ENCODE assay signal across 8 cellular contexts in the genomic region with DNA sequence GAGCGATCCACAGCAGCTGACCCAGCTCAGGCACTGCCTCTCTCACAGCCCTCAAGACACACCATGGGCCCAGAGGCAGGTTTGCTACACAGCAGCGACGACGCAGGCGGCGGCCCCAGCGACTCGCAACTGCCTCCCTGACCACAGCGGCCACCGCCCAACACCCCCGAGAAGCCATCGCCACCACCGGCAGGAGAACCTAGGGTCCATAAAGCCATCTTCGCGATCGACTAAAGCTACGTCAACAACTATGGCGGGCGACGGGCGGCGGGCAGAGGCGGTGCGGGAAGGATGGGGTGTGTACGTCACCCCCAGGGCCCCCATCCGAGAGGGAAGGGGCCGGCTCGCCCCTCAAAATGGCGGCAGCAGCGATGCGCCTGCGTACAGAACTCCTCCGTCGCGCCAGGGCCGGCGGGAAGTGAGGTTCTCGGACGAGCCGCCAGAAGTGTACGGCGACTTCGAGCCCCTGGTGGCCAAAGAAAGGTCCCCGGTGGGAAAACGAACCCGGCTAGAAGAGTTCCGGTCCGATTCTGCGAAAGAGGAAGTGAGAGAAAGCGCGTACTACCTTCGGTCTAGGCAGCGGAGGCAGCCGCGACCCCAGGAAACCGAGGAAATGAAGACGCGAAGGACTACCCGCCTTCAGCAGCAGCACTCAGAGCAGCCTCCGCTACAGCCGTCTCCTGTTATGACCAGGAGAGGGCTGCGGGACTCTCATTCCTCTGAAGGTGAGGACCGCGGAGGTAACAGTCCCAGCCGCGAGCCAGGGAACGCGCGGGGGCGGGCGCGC. TPM values are rescaled to one million over a fixed set of nuclear protein-coding genes. Genes with fewer than 3 reads are reported as not detected.
DNase-seq lines count a peak whose midpoint lies in the region; ATAC-seq, FAIRE-seq and TF ChIP-seq lines count a peak whose summit lies in the region.

A gene with protein sequence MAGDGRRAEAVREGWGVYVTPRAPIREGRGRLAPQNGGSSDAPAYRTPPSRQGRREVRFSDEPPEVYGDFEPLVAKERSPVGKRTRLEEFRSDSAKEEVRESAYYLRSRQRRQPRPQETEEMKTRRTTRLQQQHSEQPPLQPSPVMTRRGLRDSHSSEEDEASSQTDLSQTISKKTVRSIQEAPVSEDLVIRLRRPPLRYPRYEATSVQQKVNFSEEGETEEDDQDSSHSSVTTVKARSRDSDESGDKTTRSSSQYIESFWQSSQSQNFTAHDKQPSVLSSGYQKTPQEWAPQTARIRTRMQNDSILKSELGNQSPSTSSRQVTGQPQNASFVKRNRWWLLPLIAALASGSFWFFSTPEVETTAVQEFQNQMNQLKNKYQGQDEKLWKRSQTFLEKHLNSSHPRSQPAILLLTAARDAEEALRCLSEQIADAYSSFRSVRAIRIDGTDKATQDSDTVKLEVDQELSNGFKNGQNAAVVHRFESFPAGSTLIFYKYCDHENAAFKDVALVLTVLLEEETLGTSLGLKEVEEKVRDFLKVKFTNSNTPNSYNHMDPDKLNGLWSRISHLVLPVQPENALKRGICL (plus strand): TSS at position 33 of the 787 bp plus-strand sequence. CDS start 218 bp downstream, at position 251.

- H3K27me3 Mint-ChIP-seq in T-cell, result no peaks in the 10 kb centered on the region
- no peaks in the 10 kb centered on the region for H3K27me3 Mint-ChIP-seq in type B pancreatic cell

- peak within 1 kb of the TSS; percentile 97 for H3K27ac ChIP-seq in adipose tissue (ENCODE audit: low read depth, low read length)

- TF ChIP-seq CTCF in type B pancreatic cell (conservative IDR thresholded peaks at IDR 0.05), result peak; percentile 68

- peaks cover 9% of the 10 kb centered on the region for H3K36me3 Mint-ChIP-seq in T-cell
- H3K36me3 Mint-ChIP-seq in type B pancreatic cell, result peaks cover 3% of the 10 kb centered on the region

- DNase-seq in GM12892 (ENCODE audit: insufficient read length) (peak; percentile 66), NCI-H1436 treated with DMSO at 0.1 percent for 48 hours (lab: John Stamatoyannopoulos, UW) (peak; percentile 80), T-cell (peak; percentile 93 to 98 (median 97)), cardiac septum (ENCODE audit: low spot score) (peak; percentile 98), pons (ENCODE audit: low spot score) (peak; percentile 96), type B pancreatic cell (ENCODE audit: extremely low spot score, unreplicated experiment) (peak; percentile 98)

- peak within 1 kb of the TSS; percentile 93 to 99 (median 95) for H3K4me3 Mint-ChIP-seq in T-cell
- H3K4me3 Mint-ChIP-seq in type B pancreatic cell, result peak within 1 kb of the TSS; percentile 98

- peak; percentile 96 for FAIRE-seq in GM12892 (lab: Jason Lieb, UNC)

- peak; percentile 87 for TF ChIP-seq POLR2A in GM12892 (IDR thresholded peaks at IDR 0.05; ENCODE audit: low read depth, low read length)

- POLR2A ChIA-PET in T-cell (lab: Charles Lee), result interaction anchor here (0.6 to 2.7 kb wide), 8 partner anchors 10 to 1151 kb away, joined by 3 to 22 read pairs (median 3); a partner anchor contains a TSS

- WGBS in adipose tissue, 3 donors, result 0 to 1% (median 0%) methylated on average over 72 of the region's 72 CpGs

- H3K27ac Mint-ChIP-seq in T-cell, result peak within 1 kb of the TSS; percentile 100
- peak within 1 kb of the TSS; percentile 100 for H3K27ac Mint-ChIP-seq in type B pancreatic cell

- H3K9me3 Mint-ChIP-seq in T-cell (no peaks in the 10 kb centered on the region), type B pancreatic cell (no peaks in the 10 kb centered on the region)

- intact Hi-C loops in cardiac septum (cut with DNase I), result loop anchor here (1.0 to 10.0 kb wide), 2 partner anchors 72 to 272 kb away; a partner anchor contains a TSS

- ATAC-seq in HG02852 (IDR thresholded peaks at IDR 0.05; ENCODE audit: unreplicated experiment), result peak; percentile 69
- ATAC-seq in T-cell (replicated peaks in 1 of 4), result peak; percentile 79 to 84 (median 80)

- CTCF ChIA-PET in T-cell (lab: Charles Lee), result interaction anchor here (0.5 to 2.5 kb wide), 6 partner anchors 14 to 176 kb away, joined by 3 to 14 read pairs (median 4); a partner anchor contains a TSS

- H3K4me1 Mint-ChIP-seq in T-cell (peaks cover 60 to 72% (median 69%) of the 10 kb centered on the region in 3 donors), type B pancreatic cell (ENCODE audit: unreplicated experiment) (peaks cover 30% of the 10 kb centered on the region)

RNA-seq across cellular contexts. Expression of the gene that starts here (rescaled TPM):
- polyA plus RNA-seq in GM12892 (2012; ENCODE audit: missing spikeins), result 23.7 TPM
- total RNA-seq in T-cell (10 to 100 TPM; 41.1 to 60.3 (median 44.7) TPM), cardiac septum (34.4 TPM), type B pancreatic cell (ENCODE audit: low replicate concordance) (22.7 and 25.8 TPM in 2 replicates)
- 10 to 100 TPM; 15.4 to 42.4 (median 28.2) TPM for polyA plus RNA-seq in adipose tissue

Comparison
In these comparisons a context has a peak if more than half of its experiments do, and no peak if none do; other contexts are left out.
1. Peak in every context shown above with its lines: DNase-seq, ATAC-seq and H3K27ac ChIP-seq.